In the genomic region with DNA sequence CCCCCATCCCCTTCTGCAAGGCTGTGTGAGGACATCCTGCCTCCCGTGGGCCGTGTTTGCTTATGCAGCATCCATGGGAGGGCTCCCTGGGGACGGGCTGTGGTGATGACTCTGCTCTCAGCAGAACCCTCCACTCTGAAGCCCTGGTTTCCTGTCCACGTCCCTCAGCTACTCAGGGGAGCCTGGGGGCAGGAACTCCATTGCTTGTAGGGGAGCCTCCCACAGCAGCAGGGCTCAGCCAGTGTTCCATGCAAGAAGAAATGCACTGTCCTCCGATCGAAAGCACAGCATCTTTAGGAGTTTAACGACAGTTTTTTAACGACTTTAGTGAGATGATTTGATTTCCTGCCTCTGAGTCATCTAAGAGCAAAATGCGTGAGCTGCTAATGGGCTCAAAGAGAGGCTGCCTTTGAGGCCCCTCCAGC, we compare ENCODE assay signal across 10 cellular contexts. TPM values are rescaled to one million over a fixed set of nuclear protein-coding genes. Genes with fewer than 3 reads are reported as not detected.
DNase-seq lines count a peak whose midpoint lies in the region; ATAC-seq and TF ChIP-seq lines count a peak whose summit lies in the region.
"Had no signal": no experiment of that assay in that cellular context is flagged by ENCODE, and none has a peak within 500 bp of the region (broad histone marks: within the 10 kb centered on the region; RNA-seq: fewer than 3 reads in every experiment).

No MANE protein-coding gene starts in this region.

- H3K36me3 ChIP-seq in osteoblast (ENCODE audit: insufficient read depth, low read length) (no peaks in the 10 kb centered on the region), upper lobe of left lung (peaks cover 0 to 13% (median 6%) of the 10 kb centered on the region in 4 donors), testis (ENCODE audit: low read depth, missing control alignments) (no peaks in the 10 kb centered on the region)

- H3K4me1 ChIP-seq in osteoblast (ENCODE audit: insufficient read depth, low read length) (peaks cover 9% of the 10 kb centered on the region), upper lobe of left lung (peaks cover 0 to 4% (median 0%) of the 10 kb centered on the region in 4 donors), testis (peaks cover 9% of the 10 kb centered on the region)

- TF ChIP-seq POLR2A in upper lobe of left lung (IDR thresholded peaks at IDR 0.05): no peak
- no peak for TF ChIP-seq POLR2A in testis (IDR thresholded peaks at IDR 0.05)

- no peaks in the 10 kb centered on the region for H3K27me3 ChIP-seq in osteoblast (ENCODE audit: insufficient read depth, low read length)
- no peaks in the 10 kb centered on the region for H3K27me3 ChIP-seq in upper lobe of left lung
- H3K27me3 ChIP-seq in testis: no peaks in the 10 kb centered on the region

- no peak for TF ChIP-seq EP300 in upper lobe of left lung (IDR thresholded peaks at IDR 0.05)

- H3K27ac ChIP-seq in osteoblast (ENCODE audit: low read depth, low read length) (no peak overlapping the region), upper lobe of left lung (no peak overlapping the region), testis (no peak overlapping the region)
- H3K27ac ChIP-seq: C4-2B had no signal

- H4K20me1 ChIP-seq in osteoblast (ENCODE audit: insufficient read depth, low read length): peaks cover 9% of the 10 kb centered on the region

- H3K9me3 ChIP-seq in osteoblast (ENCODE audit: low read depth, low read length) (no peaks in the 10 kb centered on the region), upper lobe of left lung (no peaks in the 10 kb centered on the region), testis (no peaks in the 10 kb centered on the region)

- no peak overlapping the region for H2AFZ ChIP-seq in osteoblast (ENCODE audit: low read length)

- intact Hi-C loops in testis (cut with DNase I; ENCODE audit: low total_unique reads): no loop called here

- WGBS in upper lobe of left lung, 2 donors: 35 to 41% methylated on average over 7 to 8 of the region's 9 CpGs
- WGBS in testis, 2 donors: 58 to 80% methylated on average over 6 to 9 of the region's 9 CpGs

- peak overlapping the region; percentile 55 for H3K4me2 ChIP-seq in osteoblast (ENCODE audit: insufficient read depth, low read length)

- TF ChIP-seq CTCF in osteoblast (IDR thresholded peaks at IDR 0.05; ENCODE audit: extremely low read depth, low read depth, low read length) (no peak), upper lobe of left lung (IDR thresholded peaks at IDR 0.05) (no peak), testis (IDR thresholded peaks at IDR 0.05) (no peak)

- DNase-seq in NOMO-1 treated with DMSO at 0.1 percent for 48 hours (lab: John Stamatoyannopoulos, UW; ENCODE audit: unreplicated experiment) (peak; percentile 9), NOMO-1 (lab: John Stamatoyannopoulos, UW; ENCODE audit: unreplicated experiment in 2 of 2) (no peak), UCSD-AML1 (lab: John Stamatoyannopoulos, UW; ENCODE audit: unreplicated experiment) (peak; percentile 79), osteoblast (ENCODE audit: insufficient read length, low spot score, missing footprints) (peak; percentile 98), upper lobe of left lung (no peak), testis (no peak), NCI-H2029 treated with DMSO at 0.1 percent for 48 hours (lab: John Stamatoyannopoulos, UW) (no peak)
- DNase-seq: NCI-H1105 treated with DMSO at 0.1 percent for 48 hours had no signal

- no peaks in the 10 kb centered on the region for H3K79me2 ChIP-seq in osteoblast (ENCODE audit: insufficient read depth, low read length)

- H3K4me3 ChIP-seq in osteoblast (ENCODE audit: insufficient read depth, low read length): no peak overlapping the region
- H3K4me3 ChIP-seq in upper lobe of left lung: no peak overlapping the region
- H3K4me3 ChIP-seq in testis: no peak overlapping the region

- peak; percentile 58 for ATAC-seq in HG02678 (IDR thresholded peaks at IDR 0.05; ENCODE audit: unreplicated experiment)
- ATAC-seq in upper lobe of left lung (ENCODE audit: low FRiP score in 2 of 2): no peak

RNA-seq across cellular contexts. Expression of gene KCNAB2, which starts 8.3 kb away (rescaled TPM):
- total RNA-seq in osteoblast (5.0 and 5.8 TPM in 2 replicates), upper lobe of left lung (100 to 1,000 TPM in 3 of 6 donors, 10 to 100 TPM in 3; 36.9 to 129 (median 97.8) TPM), testis (1 to 10 TPM; 9.0 to 9.3 TPM)
- polyA plus RNA-seq in testis (ENCODE audit: insufficient read depth, low read depth, low replicate concordance): 9.8 TPM

RNA-seq across cellular contexts. Expression of gene NPHP4, which starts 45.1 kb away (rescaled TPM):
- 6.5 and 8.0 TPM in 2 replicates for total RNA-seq in osteoblast
- 10 to 100 TPM; 13.5 to 45.1 (median 19.9) TPM for total RNA-seq in upper lobe of left lung
- total RNA-seq in testis: 10 to 100 TPM; 49.4 to 65.9 TPM
- polyA plus RNA-seq in testis (ENCODE audit: insufficient read depth, low read depth, low replicate concordance): 26.3 TPM

Comparison
In these comparisons a context has a peak if more than half of its experiments do, and no peak if none do; other contexts are left out.
1. DNase-seq: peak in NOMO-1 treated with DMSO at 0.1 percent for 48 hours (single experiment), UCSD-AML1 (single experiment) and osteoblast (single experiment); none in NOMO-1 (0 of 2), upper lobe of left lung (0 of 2), testis (single experiment) and NCI-H2029 treated with DMSO at 0.1 percent for 48 hours (single experiment).